9 cellular contexts compared by ENCODE assay signal in the genomic region with DNA sequence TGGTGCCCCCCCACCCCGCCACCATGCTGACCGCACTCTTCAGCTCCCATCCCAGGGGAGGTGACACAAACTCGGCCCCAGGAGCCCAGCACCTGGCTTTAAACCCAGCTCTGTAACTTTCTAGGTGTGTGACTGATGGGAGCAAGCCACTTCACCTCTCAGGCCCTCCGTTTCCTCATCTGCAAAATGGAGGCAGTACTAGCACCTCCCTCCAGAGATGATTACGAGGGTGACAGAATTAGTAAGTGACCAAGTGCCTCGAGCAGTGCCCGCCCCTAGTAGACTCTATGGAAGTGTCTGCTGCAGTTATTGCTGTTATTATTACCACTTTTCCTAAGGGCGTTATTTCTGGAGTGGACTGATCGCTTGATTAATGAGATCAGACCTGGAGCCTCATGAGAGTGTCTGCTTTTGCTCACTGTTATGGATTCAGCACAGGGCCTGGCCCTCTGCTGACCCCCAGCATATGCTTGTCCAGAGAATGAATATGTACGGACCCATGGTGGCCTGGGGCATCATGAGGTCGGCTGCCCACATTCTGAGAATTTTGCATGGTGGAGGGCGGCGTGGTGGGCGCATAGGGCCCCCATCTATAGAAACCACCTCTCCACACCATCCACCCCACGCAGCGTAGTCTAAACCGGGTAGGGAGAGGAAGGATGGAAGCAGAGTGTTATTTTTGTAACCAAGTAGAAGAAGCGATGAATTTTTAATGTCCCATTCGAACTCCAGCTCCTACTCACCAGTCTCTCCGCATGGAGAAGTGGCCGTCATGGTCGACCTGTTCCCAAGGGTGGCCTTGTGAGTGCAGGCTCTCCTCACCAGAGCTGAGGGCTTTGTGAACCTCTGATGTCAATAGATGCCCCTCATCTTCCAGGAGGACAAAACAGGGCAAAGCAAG. TPM values are rescaled to one million over a fixed set of nuclear protein-coding genes. Genes with fewer than 3 reads are reported as not detected.
DNase-seq lines count a peak whose midpoint lies in the region; ATAC-seq and TF ChIP-seq lines count a peak whose summit lies in the region.
"Had no signal": no experiment of that assay in that cellular context is flagged by ENCODE, and none has a peak within 500 bp of the region (broad histone marks: within the 10 kb centered on the region; RNA-seq: fewer than 3 reads in every experiment).

No MANE protein-coding gene starts in this region.

- peak overlapping the region in 5 of 7 donors; percentile 19 to 89 (median 81) for H3K27ac Mint-ChIP-seq in CD4-positive, alpha-beta memory T cell
- H3K27ac Mint-ChIP-seq: activated naive CD8-positive, alpha-beta T cell treated with anti-CD3 and anti-CD28 coated beads for 36 hours had no signal

- DNase-seq in CD4-positive, alpha-beta memory T cell: no peak
- no peak for DNase-seq in Peyer's patch
- DNase-seq in left ventricle myocardium inferior: no peak
- no peak for DNase-seq in hypothalamus (lab: John Stamatoyannopoulos, UW)
- DNase-seq in DMS 273 treated with DMSO at 0.1 percent for 48 hours (lab: John Stamatoyannopoulos, UW): no peak
- DNase-seq: activated naive CD8-positive, alpha-beta T cell treated with anti-CD3 and anti-CD28 coated beads for 36 hours had no signal

- H3K27me3 Mint-ChIP-seq in CD4-positive, alpha-beta memory T cell: no peaks in the 10 kb centered on the region
- H3K27me3 Mint-ChIP-seq: activated naive CD8-positive, alpha-beta T cell treated with anti-CD3 and anti-CD28 coated beads for 36 hours had no signal

- no peaks in the 10 kb centered on the region for H3K27me3 ChIP-seq in CD4-positive, alpha-beta memory T cell (ENCODE audit: insufficient read depth, low read length)
- H3K27me3 ChIP-seq in Peyer's patch: no peaks in the 10 kb centered on the region
- H3K27me3 ChIP-seq in left ventricle myocardium inferior (ENCODE audit: low read depth): no peaks in the 10 kb centered on the region
- no peaks in the 10 kb centered on the region for H3K27me3 ChIP-seq in rectal smooth muscle tissue (ENCODE audit: control insufficient read depth, insufficient read depth, low read length)

- POLR2A ChIA-PET in CD4-positive, alpha-beta memory T cell (lab: Charles Lee; ENCODE audit: partially characterized antibody): no interaction called here

- TF ChIP-seq CTCF in Peyer's patch (IDR thresholded peaks at IDR 0.05) (no peak), left ventricle myocardium inferior (IDR thresholded peaks at IDR 0.05; ENCODE audit: borderline replicate concordance) (no peak)

- TF ChIP-seq POLR2A in Peyer's patch (IDR thresholded peaks at IDR 0.05): no peak

- H3K4me3 Mint-ChIP-seq in CD4-positive, alpha-beta memory T cell: peak overlapping the region in 1 of 8 donors; percentile 76
- H3K4me3 Mint-ChIP-seq: activated naive CD8-positive, alpha-beta T cell treated with anti-CD3 and anti-CD28 coated beads for 36 hours had no signal

- peaks cover 44 to 82% (median 63%) of the 10 kb centered on the region in 4 donors for H3K4me1 Mint-ChIP-seq in CD4-positive, alpha-beta memory T cell

- no peaks in the 10 kb centered on the region for H3K9me3 ChIP-seq in CD4-positive, alpha-beta memory T cell (ENCODE audit: control insufficient read depth in 1 of 2, low read length in 2 of 2)
- H3K9me3 ChIP-seq in Peyer's patch: no peaks in the 10 kb centered on the region
- H3K9me3 ChIP-seq in left ventricle myocardium inferior (replicated peaks): no peaks in the 10 kb centered on the region

- H3K36me3 ChIP-seq in CD4-positive, alpha-beta memory T cell (ENCODE audit: insufficient read depth, low read length): peaks cover 13% of the 10 kb centered on the region
- H3K36me3 ChIP-seq in Peyer's patch: peaks cover 0 to 31% (median 0%) of the 10 kb centered on the region in 3 donors
- peaks cover 19% of the 10 kb centered on the region for H3K36me3 ChIP-seq in left ventricle myocardium inferior
- peaks cover 12% of the 10 kb centered on the region for H3K36me3 ChIP-seq in rectal smooth muscle tissue (ENCODE audit: control insufficient read depth, insufficient read depth, low read length)

- no peak overlapping the region for H3K9ac ChIP-seq in rectal smooth muscle tissue (ENCODE audit: low read length)

- ATAC-seq in HG03039 (IDR thresholded peaks at IDR 0.05; ENCODE audit: unreplicated experiment): no peak
- no peak for ATAC-seq in HG03342 (IDR thresholded peaks at IDR 0.05; ENCODE audit: unreplicated experiment)

- peaks cover 80% of the 10 kb centered on the region for H3K4me1 ChIP-seq in CD4-positive, alpha-beta memory T cell (ENCODE audit: insufficient read depth, low read length)
- peaks cover 20 to 98% (median 38%) of the 10 kb centered on the region in 4 donors for H3K4me1 ChIP-seq in Peyer's patch
- peaks cover 100% of the 10 kb centered on the region for H3K4me1 ChIP-seq in left ventricle myocardium inferior
- peaks cover 58% of the 10 kb centered on the region for H3K4me1 ChIP-seq in rectal smooth muscle tissue (ENCODE audit: control insufficient read depth, insufficient read depth, low read length)

- intact Hi-C loops in CD4-positive, alpha-beta memory T cell (cut with micrococcal nuclease): loop anchor here (2.0 kb wide), 1 partner anchor 39 kb away; no protein-coding TSS in a partner anchor
- intact Hi-C loops in left ventricle myocardium inferior (cut with micrococcal nuclease): no loop called here

- H3K27ac ChIP-seq in CD4-positive, alpha-beta memory T cell (ENCODE audit: low read depth, low read length): no peak overlapping the region
- H3K27ac ChIP-seq in Peyer's patch (peak overlapping the region; percentile 54 to 96 (median 74)), left ventricle myocardium inferior (replicated peaks) (peak overlapping the region; percentile 91), rectal smooth muscle tissue (ENCODE audit: low read depth, low read length) (peak overlapping the region; percentile 67)

- no peak overlapping the region for H3K4me3 ChIP-seq in CD4-positive, alpha-beta memory T cell (ENCODE audit: low read length in 2 of 2)
- H3K4me3 ChIP-seq in Peyer's patch: no peak overlapping the region
- no peak overlapping the region for H3K4me3 ChIP-seq in left ventricle myocardium inferior
- H3K4me3 ChIP-seq in rectal smooth muscle tissue (ENCODE audit: low read length): no peak overlapping the region

- CTCF ChIA-PET in CD4-positive, alpha-beta memory T cell (lab: Charles Lee; ENCODE audit: partially characterized antibody): no interaction called here

- H3K36me3 Mint-ChIP-seq in CD4-positive, alpha-beta memory T cell: peaks cover 8 to 22% of the 10 kb centered on the region in 2 donors

- no peaks in the 10 kb centered on the region for H3K9me3 Mint-ChIP-seq in CD4-positive, alpha-beta memory T cell
- H3K9me3 Mint-ChIP-seq: activated naive CD8-positive, alpha-beta T cell treated with anti-CD3 and anti-CD28 coated beads for 36 hours had no signal

RNA-seq across cellular contexts. Expression of a gene that starts 48.2 kb away (rescaled TPM):
- total RNA-seq in CD4-positive, alpha-beta memory T cell: 10 to 100 TPM; 16.8 to 19.5 TPM
- 1 to 10 TPM; 3.9 to 9.9 TPM for polyA plus RNA-seq in CD4-positive, alpha-beta memory T cell
- 10 to 100 TPM in 1 of 4 donors, 1 to 10 TPM in 3; 5.8 to 56.8 (median 6.4) TPM for total RNA-seq in Peyer's patch
- total RNA-seq in left ventricle myocardium inferior: 0.22 TPM

RNA-seq across cellular contexts. Expression of a gene that starts 48.6 kb away (rescaled TPM):
- total RNA-seq in CD4-positive, alpha-beta memory T cell: 100 to 1,000 TPM; 151 to 155 TPM
- polyA plus RNA-seq in CD4-positive, alpha-beta memory T cell: 10 to 100 TPM in 1 of 2 donors, 1 to 10 TPM in 1; 4.0 to 24.4 TPM
- 1,000 to 10,000 TPM in 1 of 4 donors, 100 to 1,000 TPM in 3; 360 to 1,049 (median 814) TPM for total RNA-seq in Peyer's patch
- 111 TPM for total RNA-seq in left ventricle myocardium inferior
